ENCODE assay signal across 1 cellular context in genomic region chr2:219555956-219556355, GRCh38.
TF ChIP-seq lines count a peak whose summit lies in the region.

No MANE protein-coding gene starts in this region.

TF ChIP-seq in H1, 55 proteins besides CTCF, POLR2A, EP300 and RAD21:
- no peak for TF ChIP-seq TAF1 (IDR thresholded peaks at IDR 0.05; ENCODE audit: low read depth, low read length)
- TF ChIP-seq CEBPB (IDR thresholded peaks at IDR 0.05; ENCODE audit: low read depth, low read length) = no peak
- TF ChIP-seq ZNF274 (IDR thresholded peaks at IDR 0.05; ENCODE audit: borderline replicate concordance, extremely low read depth, low read length) = no peak
- no peak for TF ChIP-seq POU5F1 (IDR thresholded peaks at IDR 0.05; ENCODE audit: low read depth, low read length)
- TF ChIP-seq SIRT6 (IDR thresholded peaks at IDR 0.05; ENCODE audit: low read length) = no peak
- no peak for TF ChIP-seq ASH2L (IDR thresholded peaks at IDR 0.05; ENCODE audit: low read length)
- TF ChIP-seq YY1 (IDR thresholded peaks at IDR 0.05; ENCODE audit: low read depth, low read length) = no peak
- TF ChIP-seq CREB1 (IDR thresholded peaks at IDR 0.05) = no peak
- no peak for TF ChIP-seq SUZ12 (IDR thresholded peaks at IDR 0.05; ENCODE audit: low read length)
